2 cellular contexts compared by ENCODE assay signal in genomic region chr1:248748211-248748610, GRCh38.
TF ChIP-seq lines count a peak whose summit lies in the region.

No MANE protein-coding gene starts in this region.

TF ChIP-seq in A549, 52 proteins besides CTCF, POLR2A, EP300 and RAD21:
- no peak for TF ChIP-seq CBX2 (IDR thresholded peaks at IDR 0.05; ENCODE audit: borderline replicate concordance, low read depth)
- no peak for TF ChIP-seq HOXB5 (CRISPR knock-in tag; IDR thresholded peaks at IDR 0.05)
- TF ChIP-seq SMC3 (IDR thresholded peaks at IDR 0.05), result no peak
- TF ChIP-seq RNF2 (IDR thresholded peaks at IDR 0.05; ENCODE audit: borderline replicate concordance, low read depth), result no peak
- TF ChIP-seq BHLHE40 (IDR thresholded peaks at IDR 0.05; ENCODE audit: low read depth, low read length), result no peak
- no peak for TF ChIP-seq E2F6 (IDR thresholded peaks at IDR 0.05; ENCODE audit: borderline replicate concordance, low read depth)
- TF ChIP-seq SREBF2 (IDR thresholded peaks at IDR 0.05), result no peak
- TF ChIP-seq ESRRA (IDR thresholded peaks at IDR 0.05; ENCODE audit: borderline replicate concordance, low read length), result no peak
- no peak for TF ChIP-seq KDM1A (IDR thresholded peaks at IDR 0.05; ENCODE audit: low read depth)
- no peak for TF ChIP-seq JUN (IDR thresholded peaks at IDR 0.05)
- TF ChIP-seq POLR2AphosphoS2 (conservative IDR thresholded peaks at IDR 0.05; ENCODE audit: low read length), result no peak
- no peak for TF ChIP-seq TFCP2L1 (CRISPR knock-in tag; IDR thresholded peaks at IDR 0.05)
- TF ChIP-seq, protein P1, sequence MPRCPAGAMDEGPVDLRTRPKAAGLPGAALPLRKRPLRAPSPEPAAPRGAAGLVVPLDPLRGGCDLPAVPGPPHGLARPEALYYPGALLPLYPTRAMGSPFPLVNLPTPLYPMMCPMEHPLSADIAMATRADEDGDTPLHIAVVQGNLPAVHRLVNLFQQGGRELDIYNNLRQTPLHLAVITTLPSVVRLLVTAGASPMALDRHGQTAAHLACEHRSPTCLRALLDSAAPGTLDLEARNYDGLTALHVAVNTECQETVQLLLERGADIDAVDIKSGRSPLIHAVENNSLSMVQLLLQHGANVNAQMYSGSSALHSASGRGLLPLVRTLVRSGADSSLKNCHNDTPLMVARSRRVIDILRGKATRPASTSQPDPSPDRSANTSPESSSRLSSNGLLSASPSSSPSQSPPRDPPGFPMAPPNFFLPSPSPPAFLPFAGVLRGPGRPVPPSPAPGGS (IDR thresholded peaks at IDR 0.05), result no peak
- TF ChIP-seq ZNF302 (CRISPR knock-in tag; IDR thresholded peaks at IDR 0.05), result no peak
TF ChIP-seq in A549: peak in this region for 0.

TF ChIP-seq in K562, 482 proteins besides CTCF, POLR2A, EP300 and RAD21:
- no peak for TF ChIP-seq KDM1A (IDR thresholded peaks at IDR 0.05)
- TF ChIP-seq MEF2D (tag; conservative IDR thresholded peaks at IDR 0.05; ENCODE audit: low read depth), result no peak
- no peak for TF ChIP-seq IRF1 (CRISPR knock-in tag; IDR thresholded peaks at IDR 0.05; ENCODE audit: borderline replicate concordance)
- no peak for TF ChIP-seq ZNF165 (CRISPR knock-in tag; IDR thresholded peaks at IDR 0.05; ENCODE audit: borderline replicate concordance)
- TF ChIP-seq RBM14 (IDR thresholded peaks at IDR 0.05; ENCODE audit: borderline replicate concordance, insufficient read depth, low read depth, low read length), result no peak
- TF ChIP-seq JUNB (CRISPR knock-in tag; conservative IDR thresholded peaks at IDR 0.05), result no peak
- TF ChIP-seq PYGO2 (tag; IDR thresholded peaks at IDR 0.05), result no peak
